In genomic region chr11:93734427-93735222, GRCh38 we compare ENCODE assay signal across 14 cellular contexts. TPM values are rescaled to one million over a fixed set of nuclear protein-coding genes. Genes with fewer than 3 reads are reported as not detected.
A peak's percentile ranks its signal among the peaks of the same experiment; 100 is the strongest.
DNase-seq lines count a peak whose midpoint lies in the region; ATAC-seq and TF ChIP-seq lines count a peak whose summit lies in the region.
"Had no signal": no experiment of that assay in that cellular context is flagged by ENCODE, and none has a peak within 500 bp of the region (broad histone marks: within the 10 kb centered on the region; RNA-seq: fewer than 3 reads in every experiment).

No MANE protein-coding gene starts in this region.

- H3K9ac ChIP-seq in Loucy (ENCODE audit: low read depth, low read length, poor library complexity, severe bottlenecking) (peak overlapping the region; percentile 34), adipocyte (ENCODE audit: low read length) (peak overlapping the region; percentile 32)

- peak overlapping the region; percentile 92 for H3K4me3 ChIP-seq in Loucy (ENCODE audit: low read length, poor library complexity, severe bottlenecking)
- peak overlapping the region; percentile 42 for H3K4me3 ChIP-seq in adipocyte (ENCODE audit: low read length)
- no peak overlapping the region for H3K4me3 ChIP-seq in osteoblast (ENCODE audit: insufficient read depth, low read length)
- H3K4me3 ChIP-seq in right atrium auricular region: no peak overlapping the region
- H3K4me3 ChIP-seq: SJSA1, tibial artery had no signal

- H2AFZ ChIP-seq in Loucy (ENCODE audit: low read length): no peak overlapping the region
- H2AFZ ChIP-seq in osteoblast (ENCODE audit: low read length): no peak overlapping the region

- ATAC-seq in GM18873 (IDR thresholded peaks at IDR 0.05; ENCODE audit: low FRiP score, unreplicated experiment): no peak

- H4K20me1 ChIP-seq in Loucy (ENCODE audit: insufficient read depth, low read length, poor library complexity, severe bottlenecking) (peaks cover 91% of the 10 kb centered on the region), osteoblast (ENCODE audit: insufficient read depth, low read length) (peaks cover 69% of the 10 kb centered on the region)

- H3K4me2 ChIP-seq in Loucy (ENCODE audit: low read depth, low read length, poor library complexity, severe bottlenecking) (peak overlapping the region; percentile 94), osteoblast (ENCODE audit: insufficient read depth, low read length) (peak overlapping the region; percentile 99)

- H3K4me1 Mint-ChIP-seq in activated CD4-positive, alpha-beta T cell treated with anti-CD3 and anti-CD28 coated beads, Interleukin-2, amount 10 ng/mL, durations not matched to agents 24 days and 14 days: peaks cover 60% of the 10 kb centered on the region

- H3K27ac ChIP-seq in osteoblast (ENCODE audit: low read depth, low read length) (no peak overlapping the region), right atrium auricular region (no peak overlapping the region)
- H3K27ac ChIP-seq: SJSA1, tibial artery had no signal

- H3K27me3 Mint-ChIP-seq in activated CD4-positive, alpha-beta T cell treated with anti-CD3 and anti-CD28 coated beads, Interleukin-2, amount 10 ng/mL, durations not matched to agents 24 days and 14 days: no peaks in the 10 kb centered on the region

- TF ChIP-seq CTCF in Loucy (conservative IDR thresholded peaks at IDR 0.05; ENCODE audit: low read length) (no peak), osteoblast (IDR thresholded peaks at IDR 0.05; ENCODE audit: extremely low read depth, low read depth, low read length) (no peak), right atrium auricular region (IDR thresholded peaks at IDR 0.05) (no peak)

- no peaks in the 10 kb centered on the region for H3K9me3 Mint-ChIP-seq in activated CD4-positive, alpha-beta T cell treated with anti-CD3 and anti-CD28 coated beads, Interleukin-2, amount 10 ng/mL, durations not matched to agents 24 days and 14 days
- H3K9me3 Mint-ChIP-seq: mesothelial cell of epicardium had no signal

- in situ Hi-C loops in KBM-7 (cut with MboI; ENCODE audit: low pct_unique_long_range_greater_than_20kb, low sequenced_read_pairs): no loop called here

- intact Hi-C loops in activated CD4-positive, alpha-beta T cell treated with anti-CD3 and anti-CD28 coated beads, Interleukin-2, amount 10 ng/mL, durations not matched to agents 24 days and 14 days (cut with micrococcal nuclease): no loop called here

- H3F3A ChIP-seq in Loucy (ENCODE audit: low read depth): 0 out of 2 replicates have a peak, but pooled peaks cover 5% of the 10 kb centered on the region

- no peaks in the 10 kb centered on the region for H3K27me3 ChIP-seq in Loucy (ENCODE audit: insufficient read depth, low read length, poor library complexity, severe bottlenecking)
- H3K27me3 ChIP-seq in adipocyte (replicated peaks; ENCODE audit: control insufficient read depth, insufficient read depth, low read length): no peaks in the 10 kb centered on the region
- no peaks in the 10 kb centered on the region for H3K27me3 ChIP-seq in osteoblast (ENCODE audit: insufficient read depth, low read length)
- no peaks in the 10 kb centered on the region for H3K27me3 ChIP-seq in right atrium auricular region
- H3K27me3 ChIP-seq: SJSA1, tibial artery had no signal

- H3K36me3 Mint-ChIP-seq in activated CD4-positive, alpha-beta T cell treated with anti-CD3 and anti-CD28 coated beads, Interleukin-2, amount 10 ng/mL, durations not matched to agents 24 days and 14 days (ENCODE audit: low read depth): peaks cover 87% of the 10 kb centered on the region

- DNase-seq in activated CD4-positive, alpha-beta T cell treated with anti-CD3 and anti-CD28 coated beads, Interleukin-2, amount 10 ng/mL, durations not matched to agents 24 days and 14 days: no peak
- DNase-seq in activated CD4-positive, alpha-beta T cell treated with anti-CD3 and anti-CD28 coated beads, Interleukin-2, amount 50 U/mL, for 1 hour: no peak
- DNase-seq in adipocyte (ENCODE audit: low read depth): no peak
- DNase-seq in osteoblast (ENCODE audit: insufficient read length, low spot score, missing footprints): no peak
- no peak for DNase-seq in right atrium auricular region (ENCODE audit: low spot score)
- no peak for DNase-seq in KBM-7
- DNase-seq: GF-D8, NCI-H1048, NCI-H526, tibial artery had no signal

- H3K36me3 ChIP-seq in Loucy (ENCODE audit: insufficient read depth, low read length) (peaks cover 95% of the 10 kb centered on the region), adipocyte (ENCODE audit: control insufficient read depth, insufficient read depth, low read length, severe bottlenecking) (peaks cover 100% of the 10 kb centered on the region), osteoblast (ENCODE audit: insufficient read depth, low read length) (peaks cover 98% of the 10 kb centered on the region), right atrium auricular region (peaks cover 95% of the 10 kb centered on the region)

- no peaks in the 10 kb centered on the region for H3K9me2 ChIP-seq in Loucy (replicated peaks; ENCODE audit: low read depth, low read length)

- H3K4me1 ChIP-seq in Loucy (ENCODE audit: insufficient read depth, low read length, poor library complexity, severe bottlenecking) (peaks cover 62% of the 10 kb centered on the region), adipocyte (ENCODE audit: control insufficient read depth, insufficient read depth, low read length) (peaks cover 63% of the 10 kb centered on the region), osteoblast (ENCODE audit: insufficient read depth, low read length) (peaks cover 47% of the 10 kb centered on the region), right atrium auricular region (peaks cover 0 to 28% of the 10 kb centered on the region in 2 donors)

- peaks cover 70% of the 10 kb centered on the region for H3K79me2 ChIP-seq in Loucy (ENCODE audit: insufficient read depth, low read length)
- H3K79me2 ChIP-seq in osteoblast (ENCODE audit: insufficient read depth, low read length): peaks cover 53% of the 10 kb centered on the region

- no peaks in the 10 kb centered on the region for H3K9me3 ChIP-seq in Loucy (ENCODE audit: insufficient read depth, low read depth, low read length)
- no peaks in the 10 kb centered on the region for H3K9me3 ChIP-seq in adipocyte (ENCODE audit: control insufficient read depth, low read length)
- H3K9me3 ChIP-seq in osteoblast (ENCODE audit: low read depth, low read length): no peaks in the 10 kb centered on the region
- H3K9me3 ChIP-seq in right atrium auricular region: no peaks in the 10 kb centered on the region
- H3K9me3 ChIP-seq: SJSA1, tibial artery had no signal

- peak overlapping the region; percentile 61 for H3K4me3 Mint-ChIP-seq in activated CD4-positive, alpha-beta T cell treated with anti-CD3 and anti-CD28 coated beads, Interleukin-2, amount 10 ng/mL, durations not matched to agents 24 days and 14 days
- H3K4me3 Mint-ChIP-seq: mesothelial cell of epicardium had no signal

- peak overlapping the region; percentile 37 for H3K27ac Mint-ChIP-seq in activated CD4-positive, alpha-beta T cell treated with anti-CD3 and anti-CD28 coated beads, Interleukin-2, amount 10 ng/mL, durations not matched to agents 24 days and 14 days
- H3K27ac Mint-ChIP-seq: mesothelial cell of epicardium had no signal

RNA-seq across cellular contexts. Expression of gene TAF1D, which starts 6.7 kb away (rescaled TPM):
- total RNA-seq in activated CD4-positive, alpha-beta T cell treated with anti-CD3 and anti-CD28 coated beads, Interleukin-2, amount 10 ng/mL, durations not matched to agents 24 days and 14 days: 328 and 342 TPM in 2 replicates
- total RNA-seq in osteoblast (119 and 126 TPM in 2 replicates), right atrium auricular region (10 to 100 TPM; 33.0 to 36.0 TPM)

RNA-seq across cellular contexts. Expression of gene C11orf54, which starts 6.8 kb away (rescaled TPM):
- 21.6 and 22.2 TPM in 2 replicates for total RNA-seq in activated CD4-positive, alpha-beta T cell treated with anti-CD3 and anti-CD28 coated beads, Interleukin-2, amount 10 ng/mL, durations not matched to agents 24 days and 14 days
- total RNA-seq in osteoblast (17.7 and 20.9 TPM in 2 replicates), right atrium auricular region (10 to 100 TPM; 29.5 to 37.2 TPM)

RNA-seq across cellular contexts. Expression of gene MED17, which starts 49.5 kb away (rescaled TPM):
- 48.5 and 55.1 TPM in 2 replicates for total RNA-seq in activated CD4-positive, alpha-beta T cell treated with anti-CD3 and anti-CD28 coated beads, Interleukin-2, amount 10 ng/mL, durations not matched to agents 24 days and 14 days
- total RNA-seq in osteoblast: 30.4 and 32.6 TPM in 2 replicates
- 10 to 100 TPM; 15.9 to 16.4 TPM for total RNA-seq in right atrium auricular region

Comparison
In these comparisons a context has a peak if more than half of its experiments do, and no peak if none do; other contexts are left out.
1. H3K4me3 ChIP-seq: peak in Loucy (single experiment) and adipocyte (single experiment); none in osteoblast (single experiment) and right atrium auricular region (0 of 2).